1 cellular context compared by ENCODE assay signal in genomic region chr19:54383330-54383729, GRCh38.
TF ChIP-seq lines count a peak whose summit lies in the region.

No MANE protein-coding gene starts in this region.

TF ChIP-seq in GM12878, 131 proteins besides CTCF, POLR2A, EP300 and RAD21:
- TF ChIP-seq ZNF24 (IDR thresholded peaks at IDR 0.05) (no peak), ZNF384 (IDR thresholded peaks at IDR 0.05; ENCODE audit: borderline replicate concordance, low read depth, low read length) (peak; percentile 50; the same call in 1 of the 2 replicates), RUNX3 (IDR thresholded peaks at IDR 0.05; ENCODE audit: low read length) (peak; percentile 6; the same call in 1 of the 2 replicates), JUNB (IDR thresholded peaks at IDR 0.05) (peak; percentile 82)
